13 cellular contexts compared by ENCODE assay signal in genomic region chr6:32164295-32164694, GRCh38. TPM values are rescaled to one million over a fixed set of nuclear protein-coding genes. Genes with fewer than 3 reads are reported as not detected.
DNase-seq lines count a peak whose midpoint lies in the region; ATAC-seq and TF ChIP-seq lines count a peak whose summit lies in the region.
"Had no signal": no experiment of that assay in that cellular context is flagged by ENCODE, and none has a peak within 500 bp of the region (broad histone marks: within the 10 kb centered on the region; RNA-seq: fewer than 3 reads in every experiment).

Gene EGFL8, plus strand, starts transcription at chr6:32164595. Its CDS starts 1,571 bp downstream, at chr6:32166166.

- DNase-seq in heart right ventricle: no peak
- DNase-seq in cardiac septum (ENCODE audit: low spot score): no peak
- DNase-seq in esophagus squamous epithelium (lab: John Stamatoyannopoulos, UW): no peak
- DNase-seq in osteocyte (ENCODE audit: extremely low spot score, unreplicated experiment): no peak
- DNase-seq in uterus: no peak
- no peak for DNase-seq in NCI-H1930 (lab: John Stamatoyannopoulos, UW)
- DNase-seq in NAMALWA (ENCODE audit: low spot score): no peak
- DNase-seq in NCI-H1417 (lab: John Stamatoyannopoulos, UW): no peak
- DNase-seq: activated CD4-positive, alpha-beta T cell treated with anti-CD3 and anti-CD28 coated beads for 4 hours; activated gamma-delta T cell; NCI-H69; stimulated activated CD4-positive, alpha-beta T cell treated with anti-CD3 and anti-CD28 coated beads, Interleukin-2, amount 100 ng/mL, for 24 hours; stimulated activated naive CD4-positive, alpha-beta T cell treated with Interleukin-2 at 50 U/mL for 16 hours had no signal

- H3K36me3 ChIP-seq in heart right ventricle (peaks cover 0 to 93% (median 25%) of the 10 kb centered on the region in 9 donors), esophagus squamous epithelium (peaks cover 11 to 99% (median 26%) of the 10 kb centered on the region in 3 donors), uterus (no peaks in the 10 kb centered on the region)

- peaks cover 31% of the 10 kb centered on the region for H3K36me3 Mint-ChIP-seq in osteocyte (ENCODE audit: unreplicated experiment)

- no peak within 1 kb of the TSS for H3K4me3 Mint-ChIP-seq in osteocyte (ENCODE audit: unreplicated experiment)

- H3K9me3 Mint-ChIP-seq in osteocyte (ENCODE audit: unreplicated experiment): no peaks in the 10 kb centered on the region

- intact Hi-C loops in heart right ventricle (cut with DNase I) (loop anchor here in 1 of 10 donors (5.0 kb wide), 1 partner anchor 42 kb away; no protein-coding TSS in a partner anchor), cardiac septum (cut with DNase I) (no loop called here), esophagus squamous epithelium (cut with DNase I) (no loop called here), uterus (cut with DNase I; ENCODE audit: low total_unique reads) (no loop called here)

- no peak for ATAC-seq in heart right ventricle

- peaks cover 0 to 9% (median 0%) of the 10 kb centered on the region in 9 donors for H3K4me1 ChIP-seq in heart right ventricle
- H3K4me1 ChIP-seq in esophagus squamous epithelium: peaks cover 0 to 6% (median 0%) of the 10 kb centered on the region in 3 donors
- H3K4me1 ChIP-seq in uterus: no peaks in the 10 kb centered on the region

- H3K27me3 ChIP-seq in heart right ventricle: no peaks in the 10 kb centered on the region
- H3K27me3 ChIP-seq in esophagus squamous epithelium: no peaks in the 10 kb centered on the region
- H3K27me3 ChIP-seq in uterus: no peaks in the 10 kb centered on the region

- peaks cover 3% of the 10 kb centered on the region for H3K4me1 Mint-ChIP-seq in osteocyte (ENCODE audit: unreplicated experiment)

- TF ChIP-seq POLR2A in esophagus squamous epithelium (IDR thresholded peaks at IDR 0.05): no peak
- no peak for TF ChIP-seq POLR2A in uterus (IDR thresholded peaks at IDR 0.05)

- H3K9me3 ChIP-seq in heart right ventricle (no peaks in the 10 kb centered on the region), esophagus squamous epithelium (no peaks in the 10 kb centered on the region), uterus (no peaks in the 10 kb centered on the region)

- no peak within 1 kb of the TSS for H3K27ac Mint-ChIP-seq in osteocyte (ENCODE audit: unreplicated experiment)

- peak within 1 kb of the TSS; percentile 26 to 83 (median 50) for H3K27ac ChIP-seq in heart right ventricle
- H3K27ac ChIP-seq in esophagus squamous epithelium: peak within 1 kb of the TSS; percentile 1 to 53 (median 48)
- H3K27ac ChIP-seq in uterus: peak within 1 kb of the TSS; percentile 18 to 23

- TF ChIP-seq CTCF in heart right ventricle (IDR thresholded peaks at IDR 0.05) (no peak), esophagus squamous epithelium (IDR thresholded peaks at IDR 0.05) (no peak), osteocyte (IDR thresholded peaks at IDR 0.05) (no peak), uterus (IDR thresholded peaks at IDR 0.05) (no peak)

- H3K4me3 ChIP-seq in heart right ventricle: no peak within 1 kb of the TSS
- H3K4me3 ChIP-seq in esophagus squamous epithelium: no peak within 1 kb of the TSS
- no peak within 1 kb of the TSS for H3K4me3 ChIP-seq in uterus

- no peaks in the 10 kb centered on the region for H3K27me3 Mint-ChIP-seq in osteocyte (ENCODE audit: unreplicated experiment)

RNA-seq across cellular contexts. Expression of gene EGFL8, which starts in this region (rescaled TPM):
- total RNA-seq in heart right ventricle (10 to 100 TPM in 1 of 10 donors, 1 to 10 TPM in 9; 6.8 to 11.3 (median 8.4) TPM), cardiac septum (5.1 TPM), esophagus squamous epithelium (10 to 100 TPM in 2 of 4 donors, 1 to 10 TPM in 2; 4.8 to 15.1 (median 8.2) TPM), osteocyte (21.4 and 22.8 TPM in 2 replicates), uterus (10 to 100 TPM in 3 of 4 donors, 1 to 10 TPM in 1; 9.2 to 54.8 (median 20.2) TPM)
- polyA plus RNA-seq in heart right ventricle: 10 to 100 TPM in 1 of 2 donors, 1 to 10 TPM in 1; 6.7 to 32.8 TPM
